ENCODE assay signal across 8 cellular contexts in the genomic region with DNA sequence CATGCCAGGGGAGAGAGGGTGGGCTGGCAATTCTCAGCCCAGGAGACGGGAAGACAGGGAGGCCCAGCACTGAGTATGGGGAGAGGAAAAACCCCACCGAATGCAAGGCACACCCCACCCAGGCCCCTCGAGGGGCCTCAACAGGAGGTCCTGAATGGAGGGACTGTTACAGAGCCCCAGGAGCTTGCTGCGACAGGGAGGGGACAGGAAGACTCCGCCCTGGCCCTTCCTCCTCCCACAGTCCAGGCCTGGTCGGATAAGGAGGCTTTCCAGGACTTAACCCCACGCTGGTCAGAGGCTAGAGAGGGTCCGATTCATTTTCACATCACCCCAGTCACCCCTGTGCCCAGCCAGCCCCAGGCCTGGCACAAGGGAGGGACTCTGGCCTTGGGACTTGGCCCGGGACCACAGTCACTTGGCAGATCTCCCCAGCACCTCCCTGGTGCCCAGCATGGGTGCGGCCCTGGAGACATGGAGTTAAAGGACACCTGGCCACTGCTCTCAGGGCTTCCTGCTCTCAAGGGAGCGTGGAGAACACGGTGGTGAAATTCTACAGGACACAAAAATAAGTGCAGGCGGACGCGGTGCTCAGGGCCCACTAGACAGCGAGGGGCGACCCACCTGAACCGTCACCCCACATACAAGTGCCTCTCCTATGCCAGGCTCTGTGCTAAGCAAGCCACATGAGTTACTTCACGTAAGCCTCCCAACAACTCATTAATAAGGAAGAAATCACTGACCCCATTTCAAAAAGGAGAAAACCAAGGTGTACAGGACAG. TPM values are rescaled to one million over a fixed set of nuclear protein-coding genes. Genes with fewer than 3 reads are reported as not detected.
DNase-seq lines count a peak whose midpoint lies in the region; ATAC-seq and TF ChIP-seq lines count a peak whose summit lies in the region.

No MANE protein-coding gene starts in this region.

- DNase-seq in AG20443 (ENCODE audit: low spot score) (peak; percentile 66), HuH-7 (ENCODE audit: low spot score) (peak; percentile 57), MCF 10A (ENCODE audit: unreplicated experiment) (peak; percentile 70), left colon (peak; percentile 83 to 84), foreskin melanocyte (no peak), NCI-H2107 treated with DMSO at 0.1 percent for 48 hours (lab: John Stamatoyannopoulos, UW; ENCODE audit: unreplicated experiment) (no peak)

- H3K36me3 Mint-ChIP-seq in MCF 10A (ENCODE audit: insufficient read depth, unreplicated experiment) = peaks cover 54% of the 10 kb centered on the region

- TSS peak; percentile 32 for BruUV-seq in MCF 10A (replicated peaks; lab: Mats Ljungman, UMichigan)

- peak overlapping the region; percentile 41 for H3K27ac ChIP-seq in temporal lobe (ENCODE audit: low read depth, low read length)

- ATAC-seq in left colon (peak; percentile 62), HG03571 (IDR thresholded peaks at IDR 0.05; ENCODE audit: unreplicated experiment) (no peak)

- H3K27ac Mint-ChIP-seq in MCF 10A (ENCODE audit: low read depth, unreplicated experiment) = peak overlapping the region; percentile 87

- H3K4me3 Mint-ChIP-seq in MCF 10A (ENCODE audit: unreplicated experiment) = peak overlapping the region; percentile 98

- no peaks in the 10 kb centered on the region for H3K27me3 Mint-ChIP-seq in MCF 10A (ENCODE audit: insufficient read depth, unreplicated experiment)

- no peaks in the 10 kb centered on the region for H3K9me3 Mint-ChIP-seq in MCF 10A (ENCODE audit: unreplicated experiment)

- H3K4me1 Mint-ChIP-seq in MCF 10A (ENCODE audit: insufficient read depth, unreplicated experiment) = peaks cover 24% of the 10 kb centered on the region

- POLR2A ChIA-PET in MCF 10A (lab: Yijun Ruan, JAX) = interaction anchor here (0.7 to 4.8 kb wide), 12 partner anchors 9 to 234 kb away, joined by 3 to 58 read pairs (median 6); a partner anchor contains a TSS

- intact Hi-C loops in MCF 10A (cut with micrococcal nuclease) (loop anchor here (2.0 kb wide), 1 partner anchor 17 kb away; no protein-coding TSS in a partner anchor), left colon (cut with DNase I, micrococcal nuclease) (no loop called here)

- TF ChIP-seq CTCF in MCF 10A (IDR thresholded peaks at IDR 0.05; ENCODE audit: unreplicated experiment) = no peak

- CTCF ChIA-PET in MCF 10A (lab: Yijun Ruan, JAX) = interaction anchor here (1.0 to 1.4 kb wide), 4 partner anchors 8 to 20 kb away, joined by 3 to 7 read pairs (median 4); no protein-coding TSS in a partner anchor

RNA-seq across cellular contexts. Expression of a gene that starts 44.8 kb away (rescaled TPM):
- total RNA-seq in MCF 10A (2022) (20.0 and 36.6 TPM in 2 replicates), left colon (10 to 100 TPM in 1 of 2 donors, 1 to 10 TPM in 1; 9.0 to 15.0 TPM), temporal lobe (93.9 TPM)

Comparison
In these comparisons a context has a peak if more than half of its experiments do, and no peak if none do; other contexts are left out.
1. DNase-seq: peak in AG20443 (single experiment), HuH-7 (single experiment), MCF 10A (single experiment) and left colon (2 of 2); none in foreskin melanocyte (single experiment) and NCI-H2107 treated with DMSO at 0.1 percent for 48 hours (single experiment).